11 cellular contexts compared by ENCODE assay signal in the genomic region with DNA sequence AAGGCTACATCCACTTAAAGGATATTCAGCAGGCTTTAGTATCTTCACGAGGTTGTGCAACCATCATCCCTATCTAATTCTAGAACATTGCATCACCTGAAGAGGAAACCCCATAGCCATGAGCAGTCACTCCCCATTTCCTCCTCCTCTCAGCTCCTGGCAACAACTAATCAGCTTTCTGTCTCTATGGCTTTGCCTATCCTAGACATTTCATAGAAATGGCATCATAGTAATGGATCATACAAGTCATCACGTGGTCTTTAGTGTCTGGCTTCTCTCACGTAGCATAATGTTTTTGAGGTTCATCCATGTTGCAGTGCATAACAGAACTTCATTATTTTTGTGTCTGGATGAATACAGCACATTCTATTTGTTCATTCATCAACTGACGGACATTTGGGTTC. TPM values are rescaled to one million over a fixed set of nuclear protein-coding genes. Genes with fewer than 3 reads are reported as not detected.
DNase-seq lines count a peak whose midpoint lies in the region; ATAC-seq, FAIRE-seq and TF ChIP-seq lines count a peak whose summit lies in the region.
"Had no signal": no experiment of that assay in that cellular context is flagged by ENCODE, and none has a peak within 500 bp of the region (broad histone marks: within the 10 kb centered on the region; RNA-seq: fewer than 3 reads in every experiment).

No MANE protein-coding gene starts in this region.

- H3K36me3 Mint-ChIP-seq in type B pancreatic cell = no peaks in the 10 kb centered on the region

- DNase-seq in Right ventricle myocardium superior = no peak
- no peak for DNase-seq in cardiac septum (ENCODE audit: low spot score)
- DNase-seq in SKM-1 (lab: John Stamatoyannopoulos, UW; ENCODE audit: unreplicated experiment) = peak; percentile 93
- DNase-seq in fibroblast of peridontal ligament (ENCODE audit: extremely low read depth) = peak; percentile 72
- no peak for DNase-seq in type B pancreatic cell (ENCODE audit: extremely low spot score, unreplicated experiment)
- no peak for DNase-seq in GM10248 (ENCODE audit: extremely low spot score)
- DNase-seq in urothelium cell line (ENCODE audit: low spot score) = no peak
- no peak for DNase-seq in posterior vena cava (ENCODE audit: low spot score)
- DNase-seq: activated effector memory CD4-positive, alpha-beta T cell treated with anti-CD3 and anti-CD28 coated beads, Interleukin-2, amount 50 U/mL, for 16 hours; NCI-H1436 treated with DMSO at 0.1 percent for 48 hours had no signal

- H3K27me3 Mint-ChIP-seq in type B pancreatic cell = no peaks in the 10 kb centered on the region

- intact Hi-C loops in Right ventricle myocardium superior (cut with DNase I) (no loop called here), cardiac septum (cut with DNase I) (no loop called here), posterior vena cava (cut with DNase I) (no loop called here)

- CTCF ChIA-PET in GM10248 (lab: Yijun Ruan, JAX) = interaction anchor here (3.8 to 5.6 kb wide), 2 partner anchors 24 to 68 kb away, joined by 15 to 21 read pairs; no protein-coding TSS in a partner anchor

- peak; percentile 34 for ATAC-seq in Right ventricle myocardium superior (ENCODE audit: poor library complexity)

- POLR2A ChIA-PET in GM10248 (lab: Yijun Ruan, JAX) = no interaction called here

- H3K27ac Mint-ChIP-seq in type B pancreatic cell = peak overlapping the region; percentile 17

- FAIRE-seq in urothelium cell line (lab: Jason Lieb, UNC) = no peak

- TF ChIP-seq CTCF in type B pancreatic cell (conservative IDR thresholded peaks at IDR 0.05) (no peak), GM10248 (IDR thresholded peaks at IDR 0.05; ENCODE audit: control extremely low read depth, extremely low read depth, low read depth, missing control alignments) (no peak)

- H3K9me3 Mint-ChIP-seq in type B pancreatic cell = no peaks in the 10 kb centered on the region
- H3K9me3 Mint-ChIP-seq: neural crest cell had no signal

- peaks cover 20% of the 10 kb centered on the region for H3K4me1 Mint-ChIP-seq in type B pancreatic cell (ENCODE audit: unreplicated experiment)

- no peak overlapping the region for H3K4me3 Mint-ChIP-seq in type B pancreatic cell
- H3K4me3 Mint-ChIP-seq: neural crest cell had no signal

RNA-seq across cellular contexts. Expression of gene SNAI1, which starts 20.5 kb away (rescaled TPM):
- total RNA-seq in Right ventricle myocardium superior (0.81 TPM), cardiac septum (4.3 TPM), type B pancreatic cell (ENCODE audit: low replicate concordance) (12.1 and 30.8 TPM in 2 replicates), posterior vena cava (1 to 10 TPM; 8.6 to 8.9 TPM)

Comparison
In these comparisons a context has a peak if more than half of its experiments do, and no peak if none do; other contexts are left out.
1. DNase-seq: peak in SKM-1 (single experiment) and fibroblast of peridontal ligament (single experiment); none in Right ventricle myocardium superior (single experiment), cardiac septum (single experiment), type B pancreatic cell (single experiment), GM10248 (single experiment), urothelium cell line (single experiment) and posterior vena cava (single experiment).